In genomic region chr19:55339225-55340143, GRCh38 we compare ENCODE assay signal across 8 cellular contexts.
DNase-seq lines count a peak whose midpoint lies in the region; ATAC-seq, FAIRE-seq and TF ChIP-seq lines count a peak whose summit lies in the region.

TSS of gene KMT5C (plus strand) at chr19:55339876. CDS start at chr19:55341937, 2,061 bp downstream.

- TF ChIP-seq CTCF in AG10803 (conservative IDR thresholded peaks at IDR 0.05; ENCODE audit: low read length), result peak; percentile 43

- peak; percentile 98 for FAIRE-seq in islet of Langerhans (lab: Jason Lieb, UNC)

- H3K4me3 ChIP-seq in AG10803 (ENCODE audit: low read length), result peak within 1 kb of the TSS; percentile 81

- DNase-seq in AG10803 (ENCODE audit: low read depth) (peak; percentile 100), NCI-H446 treated with DMSO at 0.1 percent for 48 hours (lab: John Stamatoyannopoulos, UW) (peak; percentile 100), cerebellar cortex (ENCODE audit: low spot score) (peak; percentile 100)
- DNase-seq in stimulated activated CD4-positive, alpha-beta T cell treated with anti-CD3 and anti-CD28 coated beads, Interleukin-12 subunit alpha, Interleukin-12 subunit beta, amount 100 ng/mL, for 4 hours, result peak; percentile 100

- ATAC-seq in GM19035 (IDR thresholded peaks at IDR 0.05; ENCODE audit: unreplicated experiment) (peak; percentile 82), HG03354 (IDR thresholded peaks at IDR 0.05; ENCODE audit: poor library complexity, severe bottlenecking, unreplicated experiment) (peak; percentile 84)
- ATAC-seq in activated CD4-positive, CD25-positive, alpha-beta regulatory T cell treated with anti-CD3 and anti-CD28 coated beads, Interleukin-2, amount 50 U/mL, for 24 hours, result peak; percentile 84 to 86

Comparison
In these comparisons a context has a peak if more than half of its experiments do, and no peak if none do; other contexts are left out.
1. Peak in every context shown above with its lines: DNase-seq, ATAC-seq and H3K4me3 ChIP-seq.